7 cellular contexts compared by ENCODE assay signal in the genomic region with DNA sequence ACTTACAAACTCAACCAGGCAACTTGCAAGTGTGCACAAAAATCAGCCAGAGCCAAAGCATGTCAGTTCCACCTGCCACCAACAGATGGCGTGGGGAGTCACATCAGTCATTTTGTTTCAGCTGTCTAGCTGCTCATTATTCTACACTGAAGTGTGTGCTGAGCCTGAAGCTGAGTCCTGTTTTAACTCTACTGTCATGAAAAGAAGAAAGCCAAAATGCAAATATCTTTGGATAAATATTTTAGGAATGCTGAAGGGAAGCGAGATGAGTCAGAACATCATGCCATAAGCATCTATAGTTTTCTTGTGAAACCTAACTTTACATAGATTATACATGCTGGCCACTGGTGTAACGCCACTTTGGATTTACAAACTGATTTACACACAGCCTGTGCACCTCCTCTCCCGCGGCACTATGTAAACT.
DNase-seq lines count a peak whose midpoint lies in the region; ATAC-seq, FAIRE-seq and TF ChIP-seq lines count a peak whose summit lies in the region.

No MANE protein-coding gene starts in this region.

- H4K20me1 ChIP-seq in keratinocyte (ENCODE audit: control insufficient read depth, extremely low read depth, insufficient read depth, low read length), result no peaks in the 10 kb centered on the region

- H3K9me3 ChIP-seq in WERI-Rb-1 (ENCODE audit: severe bottlenecking), result no peaks in the 10 kb centered on the region
- H3K9me3 ChIP-seq in keratinocyte (ENCODE audit: control insufficient read depth, low read depth, low read length), result no peaks in the 10 kb centered on the region

- H3K9ac ChIP-seq in keratinocyte (ENCODE audit: control insufficient read depth, extremely low read depth, insufficient read depth, low read length), result no peak overlapping the region

- TF ChIP-seq CTCF in WERI-Rb-1 (IDR thresholded peaks at IDR 0.05; ENCODE audit: low read depth, low read length) (peak; percentile 92), bronchial epithelial cell (IDR thresholded peaks at IDR 0.05; ENCODE audit: insufficient read depth, low read length, severe bottlenecking) (peak; percentile 94), keratinocyte (optimal IDR thresholded peaks at IDR 0.05 in 1 of 3, IDR thresholded peaks at IDR 0.05 in 1 of 3, conservative IDR thresholded peaks at IDR 0.05 in 1 of 3; ENCODE audit: extremely low read depth in 1 of 3, insufficient read depth in 2 of 3, low read length in 3 of 3) (peak; percentile 90 to 97 (median 95))

- no peak overlapping the region for H3K4me2 ChIP-seq in keratinocyte (ENCODE audit: control insufficient read depth, extremely low read depth, insufficient read depth, low read depth, low read length)

- H3K9me1 ChIP-seq in keratinocyte (ENCODE audit: control insufficient read depth, extremely low read depth, insufficient read depth, low read length), result no peaks in the 10 kb centered on the region

- H3K36me3 ChIP-seq in WERI-Rb-1 (no peaks in the 10 kb centered on the region), bronchial epithelial cell (ENCODE audit: control insufficient read depth, insufficient read depth, low read length) (peaks cover 5% of the 10 kb centered on the region), keratinocyte (ENCODE audit: control insufficient read depth in 2 of 2, extremely low read depth in 1 of 2, insufficient read depth in 2 of 2, low read length in 2 of 2) (peaks cover 3 to 6% of the 10 kb centered on the region in 2 experiments)

- FAIRE-seq in GM12892 (lab: Jason Lieb, UNC) (peak; percentile 90), bronchial epithelial cell (lab: Jason Lieb, UNC) (no peak), keratinocyte (lab: Jason Lieb, UNC) (peak; percentile 84)

- H3K27me3 ChIP-seq in WERI-Rb-1 (ENCODE audit: insufficient read depth, low read depth, severe bottlenecking) (no peaks in the 10 kb centered on the region), bronchial epithelial cell (ENCODE audit: control insufficient read depth, insufficient read depth, low read length) (no peaks in the 10 kb centered on the region), keratinocyte (ENCODE audit: control insufficient read depth, extremely low read depth, insufficient read depth, low read length) (no peaks in the 10 kb centered on the region)

- H3K79me2 ChIP-seq in keratinocyte (ENCODE audit: control insufficient read depth, insufficient read depth, low read length), result no peaks in the 10 kb centered on the region

- H2AFZ ChIP-seq in keratinocyte (ENCODE audit: control insufficient read depth, low read length), result no peak overlapping the region

- no peak for TF ChIP-seq POLR2A in GM12892 (IDR thresholded peaks at IDR 0.05; ENCODE audit: low read depth, low read length)

- no peaks in the 10 kb centered on the region for H3K4me1 ChIP-seq in keratinocyte (ENCODE audit: control insufficient read depth, extremely low read depth, insufficient read depth, low read length)

- DNase-seq in GM12892 (ENCODE audit: insufficient read length), result peak; percentile 36
- DNase-seq in NCI-H1930 (lab: John Stamatoyannopoulos, UW), result peak; percentile 4 to 37
- DNase-seq in WERI-Rb-1, result peak; percentile 63
- DNase-seq in bronchial epithelial cell (ENCODE audit: low read depth), result peak; percentile 70
- peak; percentile 32 for DNase-seq in keratinocyte (ENCODE audit: low read depth, low spot score)
- peak; percentile 49 to 53 for DNase-seq in stimulated activated CD4-positive, alpha-beta T cell treated with anti-CD3 and anti-CD28 coated beads, Interleukin-1b, Interleukin-23, amount 100 ng/mL, for 4 hours (ENCODE audit: low read depth in 2 of 2)

- no peak overlapping the region for H3K4me3 ChIP-seq in WERI-Rb-1 (ENCODE audit: low read depth, low read length)
- H3K4me3 ChIP-seq in bronchial epithelial cell (ENCODE audit: low read depth, low read length), result no peak overlapping the region
- H3K4me3 ChIP-seq in keratinocyte (ENCODE audit: control insufficient read depth in 2 of 3, extremely low read depth in 1 of 3, insufficient read depth in 2 of 3, low read depth in 1 of 3, low read length in 3 of 3), result no peak overlapping the region

- dilution Hi-C loops in keratinocyte (cut with MboI; ENCODE audit: extremely low pct_ligation_motif_present, low sequenced_read_pairs), result no loop called here

- no peak for ATAC-seq in HG02759 (IDR thresholded peaks at IDR 0.05; ENCODE audit: unreplicated experiment)

- H3K27ac ChIP-seq in WERI-Rb-1 (no peak overlapping the region), keratinocyte (ENCODE audit: control insufficient read depth, insufficient read depth, low read length) (no peak overlapping the region)
